ENCODE assay signal across 8 cellular contexts in the genomic region with DNA sequence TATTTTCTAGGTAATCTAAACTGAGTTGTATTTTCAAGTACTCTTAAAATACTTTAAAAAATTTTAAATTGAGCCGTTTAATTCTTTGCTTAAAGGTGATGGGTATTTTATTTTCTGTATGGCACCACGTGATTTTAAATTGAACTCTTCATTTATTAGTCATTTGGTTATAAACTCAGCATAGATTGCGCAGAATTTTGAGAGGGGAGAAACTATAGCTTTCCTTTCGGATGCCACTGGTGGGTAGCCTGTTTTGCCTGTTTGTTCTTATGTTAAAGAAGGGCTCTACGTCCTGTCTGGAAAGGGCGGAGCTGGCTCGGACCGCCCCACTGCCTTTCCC. TPM values are rescaled to one million over a fixed set of nuclear protein-coding genes. Genes with fewer than 3 reads are reported as not detected.
DNase-seq lines count a peak whose midpoint lies in the region; ATAC-seq and TF ChIP-seq lines count a peak whose summit lies in the region.

No MANE protein-coding gene starts in this region.

- H3K4me3 Mint-ChIP-seq in T-cell, result peak overlapping the region; percentile 92 to 93 (median 92)

- peaks cover 0 to 24% (median 6%) of the 10 kb centered on the region in 3 donors for H3K4me1 ChIP-seq in esophagus squamous epithelium
- peaks cover 0 to 11% (median 8%) of the 10 kb centered on the region in 4 donors for H3K4me1 ChIP-seq in sigmoid colon

- DNase-seq in GM06990 (ENCODE audit: extremely low read depth, insufficient read length) (no peak), T-cell (no peak), esophagus squamous epithelium (lab: John Stamatoyannopoulos, UW) (no peak), sigmoid colon (no peak), SHP77 treated with DMSO at 0.1 percent for 48 hours (lab: John Stamatoyannopoulos, UW) (no peak), amniotic stem cell (lab: John Stamatoyannopoulos, UW) (no peak)

- intact Hi-C loops in esophagus squamous epithelium (cut with DNase I) (no loop called here), sigmoid colon (cut with DNase I) (loop anchor here (2.0 kb wide), 1 partner anchor 23 kb away; a partner anchor contains a TSS)

- H3K27ac ChIP-seq in esophagus squamous epithelium, result peak overlapping the region; percentile 93 to 96 (median 96)
- H3K27ac ChIP-seq in sigmoid colon, result peak overlapping the region; percentile 86 to 94 (median 88)

- TF ChIP-seq CTCF in GM06990 (IDR thresholded peaks at IDR 0.05; ENCODE audit: insufficient read depth, low read length, poor library complexity, severe bottlenecking) (no peak), esophagus squamous epithelium (IDR thresholded peaks at IDR 0.05) (no peak), sigmoid colon (IDR thresholded peaks at IDR 0.05) (no peak)

- H3K9me3 ChIP-seq in esophagus squamous epithelium, result no peaks in the 10 kb centered on the region
- no peaks in the 10 kb centered on the region for H3K9me3 ChIP-seq in sigmoid colon

- CTCF ChIA-PET in T-cell (lab: Charles Lee), result interaction anchor here (0.6 to 1.4 kb wide), 5 partner anchors 13 to 1835 kb away, joined by 3 to 7 read pairs (median 3); a partner anchor contains a TSS

- H3K27me3 ChIP-seq in GM06990 (replicated peaks; ENCODE audit: control insufficient read depth, insufficient read depth, low read length), result no peaks in the 10 kb centered on the region
- H3K27me3 ChIP-seq in esophagus squamous epithelium, result no peaks in the 10 kb centered on the region
- H3K27me3 ChIP-seq in sigmoid colon, result no peaks in the 10 kb centered on the region

- no peak for TF ChIP-seq EP300 in sigmoid colon (IDR thresholded peaks at IDR 0.05)

- 1 to 4% methylated on average over 4 of the region's 8 CpGs for WGBS in esophagus squamous epithelium, 2 donors
- 1 to 2% methylated on average over 8 of the region's 8 CpGs for WGBS in sigmoid colon, 2 donors

- POLR2A ChIA-PET in T-cell (lab: Charles Lee), result interaction anchor here (0.6 to 2.4 kb wide), 8 partner anchors 10 to 1949 kb away, joined by 3 to 13 read pairs (median 3); a partner anchor contains a TSS

- no peaks in the 10 kb centered on the region for H3K27me3 Mint-ChIP-seq in T-cell

- no peak for TF ChIP-seq POLR2A in esophagus squamous epithelium (IDR thresholded peaks at IDR 0.05)
- TF ChIP-seq POLR2A in sigmoid colon (IDR thresholded peaks at IDR 0.05), result no peak

- ATAC-seq in T-cell (replicated peaks in 1 of 4) (no peak), esophagus mucosa (no peak), HG03139 (IDR thresholded peaks at IDR 0.05; ENCODE audit: unreplicated experiment) (no peak)

- no peaks in the 10 kb centered on the region for H3K9me3 Mint-ChIP-seq in T-cell

- peaks cover 1% of the 10 kb centered on the region; the same call in 1 of the 2 replicates for H3K36me3 ChIP-seq in GM06990 (ENCODE audit: control insufficient read depth, insufficient read depth, low read length)
- H3K36me3 ChIP-seq in esophagus squamous epithelium, result peaks cover 0 to 65% (median 0%) of the 10 kb centered on the region in 3 donors
- peaks cover 6 to 42% (median 13%) of the 10 kb centered on the region in 4 donors for H3K36me3 ChIP-seq in sigmoid colon

- peaks cover 30% of the 10 kb centered on the region for H3K36me3 Mint-ChIP-seq in T-cell

- H3K4me3 ChIP-seq in GM06990 (replicated peaks; ENCODE audit: low read depth, low read length) (peak overlapping the region; percentile 42; the same call in 1 of the 2 replicates), esophagus squamous epithelium (peak overlapping the region; percentile 75 to 99 (median 94)), sigmoid colon (peak overlapping the region in 3 of 4 donors; percentile 76 to 97 (median 79))

- peak overlapping the region; percentile 89 for H3K27ac Mint-ChIP-seq in T-cell

- peaks cover 34 to 41% (median 37%) of the 10 kb centered on the region in 3 donors for H3K4me1 Mint-ChIP-seq in T-cell

RNA-seq across cellular contexts. Expression of a gene that starts 0.4 kb away (rescaled TPM):
- total RNA-seq in T-cell, result 10 to 100 TPM; 29.6 to 40.0 (median 36.9) TPM
- total RNA-seq in esophagus squamous epithelium, result 10 to 100 TPM in 3 of 4 donors, 1 to 10 TPM in 1; 9.7 to 19.7 (median 15.6) TPM
- 10 to 100 TPM; 18.6 to 24.7 (median 23.0) TPM for total RNA-seq in sigmoid colon
- polyA plus RNA-seq in sigmoid colon, result 1 to 10 TPM; 6.3 to 8.1 (median 7.2) TPM
- total RNA-seq in esophagus mucosa, result 13.7 TPM

RNA-seq across cellular contexts. Expression of a gene that starts 22.6 kb away (rescaled TPM):
- total RNA-seq in T-cell (100 to 1,000 TPM in 2 of 5 donors, 10 to 100 TPM in 3; 71.4 to 103 (median 74.9) TPM), esophagus squamous epithelium (100 to 1,000 TPM in 1 of 4 donors, 10 to 100 TPM in 3; 75.5 to 147 (median 82.9) TPM), sigmoid colon (10 to 100 TPM; 60.7 to 94.2 (median 86.4) TPM), esophagus mucosa (66.8 TPM)
- 10 to 100 TPM; 61.9 to 87.9 (median 79.1) TPM for polyA plus RNA-seq in sigmoid colon

RNA-seq across cellular contexts. Expression of a gene that starts 34.2 kb away (rescaled TPM):
- total RNA-seq in T-cell, result 10 to 100 TPM; 62.7 to 97.3 (median 91.3) TPM
- 1,000 to 10,000 TPM in 1 of 4 donors, 100 to 1,000 TPM in 3; 172 to 1,512 (median 404) TPM for total RNA-seq in esophagus squamous epithelium
- total RNA-seq in sigmoid colon, result 10 to 100 TPM; 24.3 to 27.4 (median 27.2) TPM
- 10 to 100 TPM in 1 of 3 donors, 1 to 10 TPM in 2; 3.0 to 30.9 (median 7.6) TPM for polyA plus RNA-seq in sigmoid colon
- total RNA-seq in esophagus mucosa, result 271 TPM

Comparison
In these comparisons a context has a peak if more than half of its experiments do, and no peak if none do; other contexts are left out.
1. H3K4me3 ChIP-seq: peak in every context shown above with its lines; median percentile 94 in esophagus squamous epithelium; 79 in sigmoid colon; 42 in GM06990.